34 cellular contexts compared by ENCODE assay signal in genomic region chrX:127302841-127303240, GRCh38.
"Had no signal": no experiment of that assay in that cellular context is flagged by ENCODE, and none has a peak within 500 bp of the region (broad histone marks: within the 10 kb centered on the region; RNA-seq: fewer than 3 reads in every experiment).

No MANE protein-coding gene starts in this region.

- H3K4me3 ChIP-seq: adrenal gland, ascending aorta, body of pancreas, breast epithelium, cardiac muscle cell had no signal

- ATAC-seq: activated naive CD4-positive, alpha-beta T cell treated with anti-CD3 and anti-CD28 coated beads, Interleukin-2, amount 50 U/mL, for 72 hours; activated naive CD8-positive, alpha-beta T cell treated with anti-CD3 and anti-CD28 coated beads, Interleukin-2, amount 50 U/mL, for 24 hours; activated T-cell treated with anti-CD3 and anti-CD28 coated beads, Interleukin-2, amount 50 U/mL, for 4 hours; activated T-cell treated with anti-CD3 and anti-CD28 coated beads, Interleukin-2, amount 50 U/mL, for 72 hours; activated T-helper 17 cell treated with anti-CD3 and anti-CD28 coated beads, Interleukin-2, amount 50 U/mL, for 72 hours; body of pancreas had no signal

- H3K36me3 ChIP-seq: adrenal gland, ascending aorta, brain microvascular endothelial cell, breast epithelium, cardiac muscle cell had no signal

- H3K27me3 ChIP-seq: adrenal gland, ascending aorta, body of pancreas, brain microvascular endothelial cell, breast epithelium, cardiac muscle cell had no signal

- FAIRE-seq: astrocyte, bronchial epithelial cell had no signal

- H3K27ac ChIP-seq: adrenal gland, ascending aorta, body of pancreas, brain microvascular endothelial cell, breast epithelium, cardiac muscle cell had no signal

- H3K4me1 ChIP-seq: adrenal gland, ascending aorta, body of pancreas, breast epithelium had no signal

- DNase-seq: activated effector memory CD4-positive, alpha-beta T cell treated with anti-CD3 and anti-CD28 coated beads, Interleukin-2, amount 50 U/mL, for 16 hours; activated effector memory CD4-positive, alpha-beta T cell treated with Interleukin-2 at 50 U/mL for 16 hours; activated gamma-delta T cell; activated gamma-delta T cell treated with Interleukin-2 at 50 U/mL for 16 hours; activated naive CD4-positive, alpha-beta T cell; activated naive CD4-positive, alpha-beta T cell treated with anti-CD3 and anti-CD28 coated beads for 36 hours; activated naive CD4-positive, alpha-beta T cell treated with anti-CD3 and anti-CD28 coated beads, Interleukin-2, amount 10 ng/mL, durations not matched to agents 7 days and 5 days; activated naive CD4-positive, alpha-beta T cell treated with anti-CD3 and anti-CD28 coated beads, Interleukin-2, amount 50 U/mL, for 16 hours; activated naive CD4-positive, alpha-beta T cell treated with Interleukin-2 at 50 U/mL for 16 hours; activated naive CD8-positive, alpha-beta T cell treated with anti-CD3 and anti-CD28 coated beads for 36 hours; activated naive CD8-positive, alpha-beta T cell treated with anti-CD3 and anti-CD28 coated beads, Interleukin-2, amount 10 ng/mL, durations not matched to agents 7 days and 5 days; activated naive CD8-positive, alpha-beta T cell treated with anti-CD3 and anti-CD28 coated beads, Interleukin-2, amount 50 U/mL, for 24 hours; activated T-cell treated with anti-CD3 and anti-CD28 coated beads, Interleukin-2, amount 50 U/mL, for 1 hour; activated T-cell treated with anti-CD3 and anti-CD28 coated beads, Interleukin-2, amount 50 U/mL, for 24 hours; activated T-cell treated with anti-CD3 and anti-CD28 coated beads, Interleukin-2, amount 50 U/mL, for 4 hours; activated T-cell treated with anti-CD3 and anti-CD28 coated beads, Interleukin-2, amount 50 U/mL, for 48 hours; activated T-cell treated with anti-CD3 and anti-CD28 coated beads, Interleukin-2, amount 50 U/mL, for 72 hours; adrenal gland; amniotic stem cell; amygdala; anterior cingulate cortex; aorta; body of pancreas; brain microvascular endothelial cell; caudate nucleus; central memory CD4-positive, alpha-beta T cell; cerebellar nuclear complex had no signal

- H3K9me3 ChIP-seq: adrenal gland, ascending aorta, body of pancreas had no signal
